ENCODE assay signal across 8 cellular contexts in the genomic region with DNA sequence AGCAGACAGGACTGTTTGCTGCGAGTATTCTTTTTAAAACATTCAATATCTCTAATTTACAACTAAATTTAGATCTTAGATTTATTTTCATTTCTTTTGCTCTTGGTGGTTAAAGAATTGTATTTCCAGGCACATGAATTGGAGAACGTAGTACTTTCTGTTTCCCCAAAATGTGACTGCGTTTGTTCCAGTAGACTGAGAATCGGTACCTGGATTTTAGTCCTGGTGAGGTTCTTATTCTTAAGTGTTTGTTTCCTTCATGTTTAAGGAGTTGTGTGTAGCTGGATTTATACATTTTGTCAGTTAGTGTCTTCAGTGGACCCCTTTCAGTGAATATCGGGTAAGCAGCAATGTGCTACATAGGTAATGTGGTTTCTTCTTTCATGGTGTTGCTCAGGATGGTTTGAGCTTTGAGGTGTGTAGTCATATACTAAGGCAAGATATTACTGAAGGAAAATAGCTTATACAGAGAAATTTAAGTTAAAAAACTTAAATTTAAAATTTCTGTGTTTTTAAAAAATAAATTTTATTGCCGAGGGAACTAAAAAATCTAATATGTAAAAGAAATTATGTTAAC. TPM values are rescaled to one million over a fixed set of nuclear protein-coding genes. Genes with fewer than 3 reads are reported as not detected.
A peak's percentile ranks its signal among the peaks of the same experiment; 100 is the strongest.
DNase-seq lines count a peak whose midpoint lies in the region; TF ChIP-seq lines count a peak whose summit lies in the region.

No MANE protein-coding gene starts in this region.

- H3K9me3 ChIP-seq in iPS-18c (ENCODE audit: control insufficient read depth, insufficient read depth, low read length) = no peaks in the 10 kb centered on the region
- no peaks in the 10 kb centered on the region for H3K9me3 ChIP-seq in thyroid gland

- H3K36me3 Mint-ChIP-seq in activated CD4-positive, alpha-beta T cell treated with anti-CD3 and anti-CD28 coated beads, Interleukin-2, amount 10 ng/mL, durations not matched to agents 7 days and 5 days (ENCODE audit: low read depth) = peaks cover 21% of the 10 kb centered on the region
- peaks cover 39% of the 10 kb centered on the region for H3K36me3 Mint-ChIP-seq in activated CD4-positive, alpha-beta memory T cell treated with anti-CD3 and anti-CD28 coated beads, Interleukin-2, amount 10 ng/mL, durations not matched to agents 7 days and 5 days (ENCODE audit: low read depth)

- peak overlapping the region; percentile 83 for H3K4me3 Mint-ChIP-seq in activated CD4-positive, alpha-beta T cell treated with anti-CD3 and anti-CD28 coated beads, Interleukin-2, amount 10 ng/mL, durations not matched to agents 7 days and 5 days
- H3K4me3 Mint-ChIP-seq in activated CD4-positive, alpha-beta memory T cell treated with anti-CD3 and anti-CD28 coated beads, Interleukin-2, amount 10 ng/mL, durations not matched to agents 7 days and 5 days = peak overlapping the region; percentile 82

- no peak for TF ChIP-seq CTCF in thyroid gland (IDR thresholded peaks at IDR 0.05)

- POLR2A ChIA-PET in activated CD4-positive, alpha-beta T cell treated with anti-CD3 and anti-CD28 coated beads, Interleukin-2, amount 10 ng/mL, durations not matched to agents 7 days and 5 days (lab: Charles Lee) = no interaction called here
- POLR2A ChIA-PET in activated CD4-positive, alpha-beta memory T cell treated with anti-CD3 and anti-CD28 coated beads, Interleukin-2, amount 10 ng/mL, durations not matched to agents 7 days and 5 days (lab: Charles Lee) = interaction anchor here (0.7 to 2.2 kb wide), 5 partner anchors 8 to 596 kb away, joined by 3 to 8 read pairs (median 3); no protein-coding TSS in a partner anchor

- H3K27ac ChIP-seq in thyroid gland = peak overlapping the region in 2 of 3 donors; percentile 94 to 97

- H3K36me3 ChIP-seq in thyroid gland = no peaks in the 10 kb centered on the region

- peak overlapping the region; percentile 89 for H3K27ac Mint-ChIP-seq in activated CD4-positive, alpha-beta T cell treated with anti-CD3 and anti-CD28 coated beads, Interleukin-2, amount 10 ng/mL, durations not matched to agents 7 days and 5 days
- H3K27ac Mint-ChIP-seq in activated CD4-positive, alpha-beta memory T cell treated with anti-CD3 and anti-CD28 coated beads, Interleukin-2, amount 10 ng/mL, durations not matched to agents 7 days and 5 days = peak overlapping the region; percentile 77

- no peak for TF ChIP-seq POLR2A in thyroid gland (IDR thresholded peaks at IDR 0.05)

- peaks cover 19 to 32% of the 10 kb centered on the region in 2 donors for H3K4me1 ChIP-seq in thyroid gland

- no peaks in the 10 kb centered on the region for H3K27me3 Mint-ChIP-seq in activated CD4-positive, alpha-beta T cell treated with anti-CD3 and anti-CD28 coated beads, Interleukin-2, amount 10 ng/mL, durations not matched to agents 7 days and 5 days
- H3K27me3 Mint-ChIP-seq in activated CD4-positive, alpha-beta memory T cell treated with anti-CD3 and anti-CD28 coated beads, Interleukin-2, amount 10 ng/mL, durations not matched to agents 7 days and 5 days = no peaks in the 10 kb centered on the region

- WGBS in thyroid gland, 2 donors = 47 to 52% methylated on average over 6 of the region's 6 CpGs

- intact Hi-C loops in thyroid gland (cut with DNase I) = no loop called here

- H3K4me1 Mint-ChIP-seq in activated CD4-positive, alpha-beta T cell treated with anti-CD3 and anti-CD28 coated beads, Interleukin-2, amount 10 ng/mL, durations not matched to agents 7 days and 5 days = peaks cover 62% of the 10 kb centered on the region
- peaks cover 62% of the 10 kb centered on the region for H3K4me1 Mint-ChIP-seq in activated CD4-positive, alpha-beta memory T cell treated with anti-CD3 and anti-CD28 coated beads, Interleukin-2, amount 10 ng/mL, durations not matched to agents 7 days and 5 days

- no peaks in the 10 kb centered on the region for H3K27me3 ChIP-seq in thyroid gland

- H3K4me3 ChIP-seq in iPS-18c (ENCODE audit: insufficient read depth, low read depth, low read length) = peak overlapping the region; percentile 88
- peak overlapping the region in 2 of 3 donors; percentile 77 to 87 for H3K4me3 ChIP-seq in thyroid gland (replicated peaks in 1 of 3)

- CTCF ChIA-PET in activated CD4-positive, alpha-beta T cell treated with anti-CD3 and anti-CD28 coated beads, Interleukin-2, amount 10 ng/mL, durations not matched to agents 7 days and 5 days (lab: Charles Lee) = interaction anchor here (0.9 to 1.0 kb wide), 2 partner anchors 16 to 17 kb away, joined by 3 read pairs; no protein-coding TSS in a partner anchor
- CTCF ChIA-PET in activated CD4-positive, alpha-beta memory T cell treated with anti-CD3 and anti-CD28 coated beads, Interleukin-2, amount 10 ng/mL, durations not matched to agents 7 days and 5 days (lab: Charles Lee) = interaction anchor here (0.6 to 1.1 kb wide), 2 partner anchors 8 to 47 kb away, joined by 3 read pairs; no protein-coding TSS in a partner anchor

- no peaks in the 10 kb centered on the region for H3K9me3 Mint-ChIP-seq in activated CD4-positive, alpha-beta T cell treated with anti-CD3 and anti-CD28 coated beads, Interleukin-2, amount 10 ng/mL, durations not matched to agents 7 days and 5 days
- H3K9me3 Mint-ChIP-seq in activated CD4-positive, alpha-beta memory T cell treated with anti-CD3 and anti-CD28 coated beads, Interleukin-2, amount 10 ng/mL, durations not matched to agents 7 days and 5 days = no peaks in the 10 kb centered on the region

- DNase-seq in activated CD4-positive, alpha-beta T cell treated with anti-CD3 and anti-CD28 coated beads, Interleukin-2, amount 10 ng/mL, durations not matched to agents 7 days and 5 days = peak; percentile 16
- no peak for DNase-seq in activated CD4-positive, alpha-beta T cell treated with anti-CD3 and anti-CD28 coated beads for 1 hour
- DNase-seq in activated CD4-positive, alpha-beta memory T cell treated with anti-CD3 and anti-CD28 coated beads, Interleukin-2, amount 10 ng/mL, durations not matched to agents 7 days and 5 days = no peak
- DNase-seq in thyroid gland (no peak), CD1c-positive myeloid dendritic cell (ENCODE audit: extremely low spot score) (no peak), T1000 (lab: John Stamatoyannopoulos, UW) (no peak)
- DNase-seq in stimulated activated CD4-positive, alpha-beta T cell treated with anti-CD3 and anti-CD28 coated beads, Interleukin-2, amount 100 ng/mL, for 48 hours = no peak

RNA-seq across cellular contexts. Expression of gene MIER1, which starts 6.8 kb away (rescaled TPM):
- 10 to 100 TPM; 54.2 to 56.9 TPM for total RNA-seq in activated CD4-positive, alpha-beta T cell treated with anti-CD3 and anti-CD28 coated beads, Interleukin-2, amount 10 ng/mL, durations not matched to agents 7 days and 5 days
- total RNA-seq in activated CD4-positive, alpha-beta memory T cell treated with anti-CD3 and anti-CD28 coated beads, Interleukin-2, amount 10 ng/mL, durations not matched to agents 7 days and 5 days = 10 to 100 TPM; 61.7 to 62.0 TPM
- 10 to 100 TPM; 37.2 to 52.1 (median 43.3) TPM for total RNA-seq in thyroid gland

RNA-seq across cellular contexts. Expression of gene DNAI4, which starts 7.0 kb away (rescaled TPM):
- total RNA-seq in activated CD4-positive, alpha-beta T cell treated with anti-CD3 and anti-CD28 coated beads, Interleukin-2, amount 10 ng/mL, durations not matched to agents 7 days and 5 days = 1 to 10 TPM; 2.9 to 4.2 TPM
- total RNA-seq in activated CD4-positive, alpha-beta memory T cell treated with anti-CD3 and anti-CD28 coated beads, Interleukin-2, amount 10 ng/mL, durations not matched to agents 7 days and 5 days = 1 to 10 TPM; 1.4 to 2.7 TPM
- total RNA-seq in thyroid gland = 10 to 100 TPM; 10.7 to 26.0 (median 20.5) TPM
